Comparison of ENCODE assay signal across 1 cellular context in the genomic region with DNA sequence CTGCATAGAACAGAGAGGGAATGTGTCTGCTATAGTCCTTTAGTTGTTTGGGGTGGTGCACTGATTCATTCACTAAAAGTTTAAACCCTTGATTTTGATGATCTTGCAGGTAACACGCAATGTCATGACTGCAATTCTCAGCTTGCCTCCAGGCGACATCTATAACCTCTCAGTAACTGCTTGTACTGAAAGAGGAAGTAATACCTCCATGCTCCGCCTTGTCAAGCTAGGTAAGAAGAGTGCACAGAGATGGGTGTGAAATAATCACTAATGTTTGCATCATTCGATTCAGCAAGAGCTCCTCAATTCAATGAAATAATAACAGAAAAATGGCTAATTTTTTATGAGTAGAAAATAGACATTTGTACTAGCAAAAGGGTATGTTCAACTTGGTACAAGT.
TF ChIP-seq lines count a peak whose summit lies in the region.

No MANE protein-coding gene starts in this region.

TF ChIP-seq in GM12878, 131 proteins besides CTCF, POLR2A, EP300 and RAD21 (continued from another document):
- TF ChIP-seq NFIC (IDR thresholded peaks at IDR 0.05; ENCODE audit: low read depth, low read length) (0 out of 2 replicates have a peak, but pooled peaks have one; percentile 16), LARP7 (IDR thresholded peaks at IDR 0.05) (no peak), JUNB (IDR thresholded peaks at IDR 0.05) (no peak), RAD51 (IDR thresholded peaks at IDR 0.05) (no peak), SIN3A (IDR thresholded peaks at IDR 0.05; ENCODE audit: low read depth, low read length) (no peak), SMARCA5 (IDR thresholded peaks at IDR 0.05) (no peak), HCFC1 (IDR thresholded peaks at IDR 0.05; ENCODE audit: low read length) (no peak), EZH2 (IDR thresholded peaks at IDR 0.05; ENCODE audit: borderline replicate concordance, control insufficient read depth, low read depth, low read length) (no peak), STAT1 (conservative IDR thresholded peaks at IDR 0.05) (no peak), KLF5 (IDR thresholded peaks at IDR 0.05; ENCODE audit: partially characterized antibody) (no peak), NR2F1 (conservative IDR thresholded peaks at IDR 0.05) (no peak), IKZF2 (IDR thresholded peaks at IDR 0.05) (no peak), EGR1 (IDR thresholded peaks at IDR 0.05; ENCODE audit: borderline replicate concordance in 1 of 2, low read depth in 2 of 2, low read length in 2 of 2) (no peak), NBN (IDR thresholded peaks at IDR 0.05) (0 out of 2 replicates have a peak, but pooled peaks have one; percentile 33), IRF4 (IDR thresholded peaks at IDR 0.05; ENCODE audit: low read depth, low read length) (0 out of 2 replicates have a peak, but pooled peaks have one; percentile 23), SRF (IDR thresholded peaks at IDR 0.05; ENCODE audit: low read depth in 2 of 2, low read length in 2 of 2) (no peak), BACH1 (IDR thresholded peaks at IDR 0.05; ENCODE audit: borderline replicate concordance) (peak; percentile 30; the same call in 1 of the 2 replicates), CEBPB (IDR thresholded peaks at IDR 0.05; ENCODE audit: borderline replicate concordance in 1 of 2, low read depth in 2 of 2, low read length in 2 of 2) (0 out of 4 replicates have a peak, but pooled peaks of 1 of the 2 experiments have one; percentile 16), RB1 (IDR thresholded peaks at IDR 0.05; ENCODE audit: borderline replicate concordance) (no peak), NR2C1 (IDR thresholded peaks at IDR 0.05) (peak; percentile 32; the same call in 1 of the 2 replicates), PRDM15 (CRISPR knock-in tag; IDR thresholded peaks at IDR 0.05) (no peak)
- TF ChIP-seq, protein P1, sequence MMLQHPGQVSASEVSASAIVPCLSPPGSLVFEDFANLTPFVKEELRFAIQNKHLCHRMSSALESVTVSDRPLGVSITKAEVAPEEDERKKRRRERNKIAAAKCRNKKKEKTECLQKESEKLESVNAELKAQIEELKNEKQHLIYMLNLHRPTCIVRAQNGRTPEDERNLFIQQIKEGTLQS (IDR thresholded peaks at IDR 0.05; ENCODE audit: borderline replicate concordance, extremely low read depth, low read depth, low read length), result no peak
- TF ChIP-seq, protein P2, sequence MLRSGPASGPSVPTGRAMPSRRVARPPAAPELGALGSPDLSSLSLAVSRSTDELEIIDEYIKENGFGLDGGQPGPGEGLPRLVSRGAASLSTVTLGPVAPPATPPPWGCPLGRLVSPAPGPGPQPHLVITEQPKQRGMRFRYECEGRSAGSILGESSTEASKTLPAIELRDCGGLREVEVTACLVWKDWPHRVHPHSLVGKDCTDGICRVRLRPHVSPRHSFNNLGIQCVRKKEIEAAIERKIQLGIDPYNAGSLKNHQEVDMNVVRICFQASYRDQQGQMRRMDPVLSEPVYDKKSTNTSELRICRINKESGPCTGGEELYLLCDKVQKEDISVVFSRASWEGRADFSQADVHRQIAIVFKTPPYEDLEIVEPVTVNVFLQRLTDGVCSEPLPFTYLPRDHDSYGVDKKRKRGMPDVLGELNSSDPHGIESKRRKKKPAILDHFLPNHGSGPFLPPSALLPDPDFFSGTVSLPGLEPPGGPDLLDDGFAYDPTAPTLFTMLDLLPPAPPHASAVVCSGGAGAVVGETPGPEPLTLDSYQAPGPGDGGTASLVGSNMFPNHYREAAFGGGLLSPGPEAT (IDR thresholded peaks at IDR 0.05; ENCODE audit: low read depth), result no peak
- TF ChIP-seq, protein P3, sequence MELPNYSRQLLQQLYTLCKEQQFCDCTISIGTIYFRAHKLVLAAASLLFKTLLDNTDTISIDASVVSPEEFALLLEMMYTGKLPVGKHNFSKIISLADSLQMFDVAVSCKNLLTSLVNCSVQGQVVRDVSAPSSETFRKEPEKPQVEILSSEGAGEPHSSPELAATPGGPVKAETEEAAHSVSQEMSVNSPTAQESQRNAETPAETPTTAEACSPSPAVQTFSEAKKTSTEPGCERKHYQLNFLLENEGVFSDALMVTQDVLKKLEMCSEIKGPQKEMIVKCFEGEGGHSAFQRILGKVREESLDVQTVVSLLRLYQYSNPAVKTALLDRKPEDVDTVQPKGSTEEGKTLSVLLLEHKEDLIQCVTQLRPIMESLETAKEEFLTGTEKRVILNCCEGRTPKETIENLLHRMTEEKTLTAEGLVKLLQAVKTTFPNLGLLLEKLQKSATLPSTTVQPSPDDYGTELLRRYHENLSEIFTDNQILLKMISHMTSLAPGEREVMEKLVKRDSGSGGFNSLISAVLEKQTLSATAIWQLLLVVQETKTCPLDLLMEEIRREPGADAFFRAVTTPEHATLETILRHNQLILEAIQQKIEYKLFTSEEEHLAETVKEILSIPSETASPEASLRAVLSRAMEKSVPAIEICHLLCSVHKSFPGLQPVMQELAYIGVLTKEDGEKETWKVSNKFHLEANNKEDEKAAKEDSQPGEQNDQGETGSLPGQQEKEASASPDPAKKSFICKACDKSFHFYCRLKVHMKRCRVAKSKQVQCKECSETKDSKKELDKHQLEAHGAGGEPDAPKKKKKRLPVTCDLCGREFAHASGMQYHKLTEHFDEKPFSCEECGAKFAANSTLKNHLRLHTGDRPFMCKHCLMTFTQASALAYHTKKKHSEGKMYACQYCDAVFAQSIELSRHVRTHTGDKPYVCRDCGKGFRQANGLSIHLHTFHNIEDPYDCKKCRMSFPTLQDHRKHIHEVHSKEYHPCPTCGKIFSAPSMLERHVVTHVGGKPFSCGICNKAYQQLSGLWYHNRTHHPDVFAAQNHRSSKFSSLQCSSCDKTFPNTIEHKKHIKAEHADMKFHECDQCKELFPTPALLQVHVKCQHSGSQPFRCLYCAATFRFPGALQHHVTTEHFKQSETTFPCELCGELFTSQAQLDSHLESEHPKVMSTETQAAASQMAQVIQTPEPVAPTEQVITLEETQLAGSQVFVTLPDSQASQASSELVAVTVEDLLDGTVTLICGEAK (IDR thresholded peaks at IDR 0.05; ENCODE audit: borderline replicate concordance), result no peak
- TF ChIP-seq, protein P4, sequence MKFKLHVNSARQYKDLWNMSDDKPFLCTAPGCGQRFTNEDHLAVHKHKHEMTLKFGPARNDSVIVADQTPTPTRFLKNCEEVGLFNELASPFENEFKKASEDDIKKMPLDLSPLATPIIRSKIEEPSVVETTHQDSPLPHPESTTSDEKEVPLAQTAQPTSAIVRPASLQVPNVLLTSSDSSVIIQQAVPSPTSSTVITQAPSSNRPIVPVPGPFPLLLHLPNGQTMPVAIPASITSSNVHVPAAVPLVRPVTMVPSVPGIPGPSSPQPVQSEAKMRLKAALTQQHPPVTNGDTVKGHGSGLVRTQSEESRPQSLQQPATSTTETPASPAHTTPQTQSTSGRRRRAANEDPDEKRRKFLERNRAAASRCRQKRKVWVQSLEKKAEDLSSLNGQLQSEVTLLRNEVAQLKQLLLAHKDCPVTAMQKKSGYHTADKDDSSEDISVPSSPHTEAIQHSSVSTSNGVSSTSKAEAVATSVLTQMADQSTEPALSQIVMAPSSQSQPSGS (IDR thresholded peaks at IDR 0.05; ENCODE audit: low read length), result 0 out of 2 replicates have a peak, but pooled peaks have one; percentile 23
